In genomic region chr6:108897371-108897770, GRCh38 we compare ENCODE assay signal across 8 cellular contexts. TPM values are rescaled to one million over a fixed set of nuclear protein-coding genes. Genes with fewer than 3 reads are reported as not detected.
DNase-seq lines count a peak whose midpoint lies in the region; ATAC-seq, FAIRE-seq and TF ChIP-seq lines count a peak whose summit lies in the region.
"Had no signal": no experiment of that assay in that cellular context is flagged by ENCODE, and none has a peak within 500 bp of the region (broad histone marks: within the 10 kb centered on the region; RNA-seq: fewer than 3 reads in every experiment).

No MANE protein-coding gene starts in this region.

- H4K91ac ChIP-seq in H1 (replicated peaks; ENCODE audit: insufficient read length, low read length) (peak overlapping the region; percentile 34), trophoblast cell (ENCODE audit: low read depth, low read length) (no peak overlapping the region)

- H3K14ac ChIP-seq in H1 (ENCODE audit: insufficient read length) (no peak overlapping the region), trophoblast cell (ENCODE audit: low read length) (no peak overlapping the region)

- H2AK5ac ChIP-seq in H1 (ENCODE audit: low read depth, low read length), result no peak overlapping the region
- no peak overlapping the region for H2AK5ac ChIP-seq in trophoblast cell (ENCODE audit: low read length)

- H3K56ac ChIP-seq in H1 (replicated peaks; ENCODE audit: insufficient read length, low read depth, low read length), result no peak overlapping the region

- H3K4me2 ChIP-seq in H1 (ENCODE audit: insufficient read depth in 1 of 2, low read depth in 2 of 2, low read length in 2 of 2) (no peak overlapping the region), trophoblast cell (ENCODE audit: low read length) (no peak overlapping the region)
- H3K4me2 ChIP-seq: hepatocyte had no signal

- H3K4ac ChIP-seq in H1 (replicated peaks; ENCODE audit: insufficient read length, low read depth, low read length) (no peak overlapping the region), trophoblast cell (ENCODE audit: low read depth, low read length) (no peak overlapping the region)

- H3K79me1 ChIP-seq in H1 (ENCODE audit: low read depth, low read length) (no peaks in the 10 kb centered on the region), trophoblast cell (ENCODE audit: low read length) (no peaks in the 10 kb centered on the region)

- H3K4me1 ChIP-seq in HEK293 (ENCODE audit: control insufficient read depth, insufficient read depth, low read length), result no peaks in the 10 kb centered on the region
- H3K4me1 ChIP-seq in H1 (replicated peaks in 1 of 4; ENCODE audit: control insufficient read depth in 3 of 4, insufficient read depth in 4 of 4, low read length in 3 of 4), result no peaks in the 10 kb centered on the region
- H3K4me1 ChIP-seq in trophoblast cell (ENCODE audit: control insufficient read depth in 1 of 2, insufficient read depth in 2 of 2, low read length in 2 of 2), result no peaks in the 10 kb centered on the region

- ATAC-seq in GM19455 (IDR thresholded peaks at IDR 0.05; ENCODE audit: unreplicated experiment), result no peak

- no peaks in the 10 kb centered on the region for H3K23me2 ChIP-seq in H1 (ENCODE audit: low read depth, low read length)

- H4K12ac ChIP-seq in trophoblast cell (ENCODE audit: low read depth, low read length), result no peak overlapping the region

- H3K36me3 ChIP-seq in HEK293 (ENCODE audit: control insufficient read depth in 2 of 2, insufficient read depth in 1 of 2, low read length in 2 of 2), result no peaks in the 10 kb centered on the region
- H3K36me3 ChIP-seq in H1 (ENCODE audit: control insufficient read depth in 2 of 4, insufficient read depth in 4 of 4, low read length in 3 of 4), result no peaks in the 10 kb centered on the region
- no peaks in the 10 kb centered on the region for H3K36me3 ChIP-seq in trophoblast cell (ENCODE audit: control insufficient read depth in 1 of 2, insufficient read depth in 2 of 2, low read length in 2 of 2)

- peak; percentile 71 for DNase-seq in NCI-H2227 treated with DMSO at 0.1 percent for 48 hours (lab: John Stamatoyannopoulos, UW)
- no peak for DNase-seq in H1 (ENCODE audit: low read depth in 1 of 2, low spot score in 2 of 2)
- DNase-seq in trophoblast cell, result peak; percentile 22 to 63
- no peak for DNase-seq in foreskin melanocyte
- no peak for DNase-seq in activated naive CD4-positive, alpha-beta T cell treated with Interleukin-2 at 50 U/mL for 16 hours

- H3K27ac ChIP-seq in HEK293 (ENCODE audit: extremely low read depth, low read depth, low read length), result no peak overlapping the region
- H3K27ac ChIP-seq in H1 (ENCODE audit: low read depth, low read length), result peak overlapping the region; percentile 34; the same call in 1 of the 2 replicates
- no peak overlapping the region for H3K27ac ChIP-seq in trophoblast cell (ENCODE audit: low read depth, low read length)

- TF ChIP-seq POLR2A in H1 (IDR thresholded peaks at IDR 0.05; ENCODE audit: control extremely low read depth in 1 of 2, low read depth in 2 of 2, low read length in 2 of 2), result no peak

- no peak overlapping the region for H3K9ac ChIP-seq in H1 (replicated peaks in 1 of 4; ENCODE audit: extremely low read depth in 1 of 4, low read depth in 3 of 4, low read length in 3 of 4)
- H3K9ac ChIP-seq in trophoblast cell (ENCODE audit: low read length), result no peak overlapping the region

- H3K9me3 ChIP-seq in HEK293 (ENCODE audit: control insufficient read depth, insufficient read depth, low read depth, low read length), result no peaks in the 10 kb centered on the region
- H3K9me3 ChIP-seq in H1 (ENCODE audit: insufficient read depth in 2 of 2, low read depth in 1 of 2, low read length in 1 of 2), result no peaks in the 10 kb centered on the region
- no peaks in the 10 kb centered on the region for H3K9me3 ChIP-seq in trophoblast cell (ENCODE audit: insufficient read depth, low read depth, low read length)

- H2BK12ac ChIP-seq in H1 (ENCODE audit: low read depth, low read length) (no peak overlapping the region), trophoblast cell (ENCODE audit: low read length) (no peak overlapping the region)

- WGBS in H1 (ENCODE audit: extremely low coverage in 1 of 2, insufficient coverage in 1 of 2, insufficient read length in 1 of 2, insufficient replicate concordance in 2 of 2, low coverage in 1 of 2, low lambda C conversion rate in 2 of 2, missing lambda C conversion rate in 1 of 2), 2 experiments, result 80% methylated on average over 1 of the region's 1 CpG; no CpG with 5 or more reads in 1 of the 2 experiments
- no CpG with 5 or more reads among the region's 1 CpG for WGBS in trophoblast cell (ENCODE audit: extremely low coverage, insufficient coverage, insufficient read length)

- H3K79me2 ChIP-seq in H1 (ENCODE audit: control insufficient read depth in 1 of 2, insufficient read depth in 2 of 2, low read length in 2 of 2) (no peaks in the 10 kb centered on the region), trophoblast cell (ENCODE audit: control insufficient read depth, insufficient read depth, low read length, poor library complexity) (no peaks in the 10 kb centered on the region)
- H3K79me2 ChIP-seq: hepatocyte had no signal

- H4K8ac ChIP-seq in H1 (ENCODE audit: extremely low read depth, insufficient read depth, low read length) (no peak overlapping the region), trophoblast cell (ENCODE audit: low read depth, low read length) (no peak overlapping the region)

- no peak overlapping the region for H3K18ac ChIP-seq in H1 (ENCODE audit: extremely low read depth, low read length)
- H3K18ac ChIP-seq in trophoblast cell (ENCODE audit: low read length), result no peak overlapping the region

- TF ChIP-seq CTCF in HEK293 (tag by site-specific recombination; IDR thresholded peaks at IDR 0.05), result no peak
- TF ChIP-seq CTCF in H1 (IDR thresholded peaks at IDR 0.05; ENCODE audit: control extremely low read depth in 1 of 3, insufficient read depth in 1 of 3, low read depth in 1 of 3, low read length in 3 of 3), result no peak

- H2BK20ac ChIP-seq in H1 (ENCODE audit: low read length), result no peak overlapping the region

- H2BK120ac ChIP-seq in H1 (replicated peaks; ENCODE audit: low read depth, low read length) (no peak overlapping the region), trophoblast cell (ENCODE audit: insufficient read depth, low read length, poor library complexity) (no peak overlapping the region)

- H4K20me1 ChIP-seq in H1 (replicated peaks in 1 of 2; ENCODE audit: control insufficient read depth in 1 of 2, insufficient read depth in 2 of 2, low read length in 2 of 2), result no peaks in the 10 kb centered on the region

- H3K23ac ChIP-seq in H1 (ENCODE audit: insufficient read length) (no peak overlapping the region), trophoblast cell (ENCODE audit: low read length) (no peak overlapping the region)

- H4K5ac ChIP-seq in H1 (ENCODE audit: insufficient read length, low read depth, low read length), result no peak overlapping the region

- H2BK5ac ChIP-seq in H1 (ENCODE audit: low read depth, low read length) (no peak overlapping the region), trophoblast cell (ENCODE audit: low read depth, low read length, poor library complexity) (no peak overlapping the region)

- H3K4me3 ChIP-seq in HEK293 (ENCODE audit: low read depth, low read length), result no peak overlapping the region
- no peak overlapping the region for H3K4me3 ChIP-seq in H1 (ENCODE audit: extremely low read depth in 1 of 4, insufficient read depth in 2 of 4, low read depth in 3 of 4, low read length in 4 of 4)
- no peak overlapping the region for H3K4me3 ChIP-seq in trophoblast cell (ENCODE audit: low read depth, low read length)
- H3K4me3 ChIP-seq: hepatocyte had no signal

- H3K27me3 ChIP-seq in H1 (replicated peaks in 1 of 4; ENCODE audit: control insufficient read depth in 3 of 4, extremely low read depth in 1 of 4, insufficient read depth in 3 of 4, low read length in 3 of 4), result no peaks in the 10 kb centered on the region
- no peaks in the 10 kb centered on the region for H3K27me3 ChIP-seq in trophoblast cell (ENCODE audit: insufficient read depth, low read length)
- H3K27me3 ChIP-seq: hepatocyte had no signal

- POLR2A ChIA-PET in HEK293 (lab: Yijun Ruan, JAX), result no interaction called here
- POLR2A ChIA-PET in H1 (lab: Charles Lee; ENCODE audit: partially characterized antibody), result no interaction called here

- CTCF ChIA-PET in HEK293 (lab: Yijun Ruan, JAX) (interaction anchor here (0.6 to 1.3 kb wide), 3 partner anchors 13 to 355 kb away, joined by 3 to 7 read pairs (median 7); no protein-coding TSS in a partner anchor), H1 (lab: Charles Lee; ENCODE audit: partially characterized antibody) (interaction anchor here (0.6 kb wide), 1 partner anchor 97 kb away, joined by 3 read pairs; no protein-coding TSS in a partner anchor)

- TF ChIP-seq EP300 in H1 (IDR thresholded peaks at IDR 0.05; ENCODE audit: borderline replicate concordance in 1 of 2, low read depth in 2 of 2, low read length in 2 of 2), result no peak

- no peak for FAIRE-seq in H1 (lab: Jason Lieb, UNC)

- H2BK15ac ChIP-seq in H1 (ENCODE audit: low read length), result no peak overlapping the region

- no peak for TF ChIP-seq RAD21 in H1 (IDR thresholded peaks at IDR 0.05 in 1 of 2, conservative IDR thresholded peaks at IDR 0.05 in 1 of 2; ENCODE audit: low read depth in 2 of 2, low read length in 2 of 2)

- H2AFZ ChIP-seq in H1 (ENCODE audit: low read length) (peak overlapping the region; percentile 73), trophoblast cell (ENCODE audit: insufficient read depth, low read length, poor library complexity) (no peak overlapping the region)
- H2AFZ ChIP-seq: hepatocyte had no signal

TF ChIP-seq in HEK293, 187 proteins besides CTCF, POLR2A, EP300 and RAD21 (continues in another document):
- TF ChIP-seq ZBTB21 (tag by site-specific recombination; IDR thresholded peaks at IDR 0.05) (0 out of 2 replicates have a peak, but pooled peaks have one; percentile 30), ZNF747 (tag by site-specific recombination; IDR thresholded peaks at IDR 0.05) (no peak), ZNF558 (tag by site-specific recombination; IDR thresholded peaks at IDR 0.05) (peak; percentile 21; the same call in 1 of the 2 replicates)

TF ChIP-seq in H1, 55 proteins besides CTCF, POLR2A, EP300 and RAD21 (continues in another document):
- TF ChIP-seq SRF (IDR thresholded peaks at IDR 0.05; ENCODE audit: low read depth, low read length), result no peak

RNA-seq across cellular contexts. Expression of gene ARMC2, which starts 49.1 kb away (rescaled TPM):
- 4.3 and 4.4 TPM in 2 replicates for total RNA-seq in H1 (2021; fragmentation: NEBNext Ultra II Directional; extraction: Animal tissue kit (Norgen Biotek cat#: 25700))
- polyA plus RNA-seq in H1 (2011; rRNA removed), result 1.6 and 1.7 TPM in 2 replicates
- 2.8 TPM for polyA plus RNA-seq in H1 (2011; cell fraction: cytosol; rRNA removed)
- 3.8 TPM for polyA plus RNA-seq in H1 (2011; cell fraction: nucleus; rRNA removed)
- polyA plus RNA-seq in H1 (2012, experiment 1 of 2), result 1.9 to 4.6 TPM (median 2.5 TPM) in 4 replicates
- polyA plus RNA-seq in H1 (2012, experiment 2 of 2), result 0.87 TPM
- polyA plus RNA-seq in H1 (2013, experiment 1 of 2), result 3.4 TPM
- polyA plus RNA-seq in H1 (2013, experiment 2 of 2), result 3.7 TPM
- polyA minus RNA-seq in H1 (2011; rRNA and poly(A)+ RNA removed), result 4.3 and 6.5 TPM in 2 replicates
- polyA minus RNA-seq in H1 (2011; cell fraction: cytosol; rRNA and poly(A)+ RNA removed), result 2.1 TPM
- polyA minus RNA-seq in H1 (2011; cell fraction: nucleus; rRNA and poly(A)+ RNA removed), result 6.7 TPM
- polyA plus RNA-seq in trophoblast cell (2013), result 2.3 and 2.7 TPM in 2 replicates

Comparison
In these comparisons a context has a peak if more than half of its experiments do, and no peak if none do; other contexts are left out.
1. DNase-seq: peak in NCI-H2227 treated with DMSO at 0.1 percent for 48 hours (single experiment) and trophoblast cell (2 of 2); none in H1 (0 of 2), foreskin melanocyte (single experiment) and activated naive CD4-positive, alpha-beta T cell treated with Interleukin-2 at 50 U/mL for 16 hours (single experiment).